Comparison of ENCODE assay signal across 30 cellular contexts in the genomic region with DNA sequence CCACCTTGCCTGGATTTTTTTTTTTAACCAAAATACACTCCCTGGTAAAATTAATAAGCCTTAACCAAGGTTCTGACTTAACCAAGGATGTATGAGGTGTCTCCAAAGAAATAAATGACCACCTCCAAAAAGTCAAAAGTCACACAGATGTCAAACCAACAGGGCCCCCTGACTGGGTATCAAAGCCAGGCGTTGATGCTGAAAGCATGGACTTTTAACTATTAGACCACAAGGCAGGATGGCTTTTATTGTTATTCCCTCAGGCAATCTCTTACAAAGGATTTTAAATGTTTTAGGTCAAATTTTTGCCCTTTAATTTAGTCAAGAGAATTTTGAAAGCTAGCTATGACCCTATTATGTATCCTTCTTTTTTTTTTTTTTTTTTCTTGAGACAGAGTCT.
"Had no signal": no experiment of that assay in that cellular context is flagged by ENCODE, and none has a peak within 500 bp of the region (broad histone marks: within the 10 kb centered on the region; RNA-seq: fewer than 3 reads in every experiment).

No MANE protein-coding gene starts in this region.

- FAIRE-seq: astrocyte, endothelial cell of umbilical vein, pancreas had no signal

- H3K27me3 Mint-ChIP-seq: activated CD4-positive, alpha-beta memory T cell treated with anti-CD3 and anti-CD28 coated beads for 36 hours; naive thymus-derived CD8-positive, alpha-beta T cell; stimulated activated naive CD8-positive, alpha-beta T cell treated with anti-CD3 and anti-CD28 coated beads, Interleukin-15, Interleukin-2, amounts not matched to agents 100 ng/mL and 50 ng/mL, for 24 hours had no signal

- ATAC-seq: activated CD4-positive, CD25-positive, alpha-beta regulatory T cell treated with anti-CD3 and anti-CD28 coated beads, Interleukin-2, amount 50 U/mL, for 24 hours; gastroesophageal sphincter; naive thymus-derived CD8-positive, alpha-beta T cell; psoas muscle had no signal

- H3K27ac Mint-ChIP-seq: activated CD4-positive, alpha-beta memory T cell treated with anti-CD3 and anti-CD28 coated beads for 36 hours; activated naive CD4-positive, alpha-beta T cell treated with anti-CD3 and anti-CD28 coated beads for 36 hours; activated T-helper 1 cell treated with anti-CD3 and anti-CD28 coated beads, Interleukin-12 subunit alpha, Interleukin-12 subunit beta, Interleukin-2, Interleukin-4 antibody, amounts not matched to agents 30 ng/mL and 10 ng/mL and 1 ng/mL, durations not matched to agents 14 hours and 24 hours and 36 hours; mesothelial cell of epicardium; stimulated activated naive CD8-positive, alpha-beta T cell treated with anti-CD3 and anti-CD28 coated beads, Interleukin-15, Interleukin-2, amounts not matched to agents 100 ng/mL and 50 ng/mL, for 24 hours had no signal

- DNase-seq: activated CD4-positive, alpha-beta memory T cell treated with anti-CD3 and anti-CD28 coated beads for 36 hours; activated CD4-positive, alpha-beta T cell treated with anti-CD3 and anti-CD28 coated beads for 48 hours; activated CD8-positive, alpha-beta memory T cell treated with anti-CD3 and anti-CD28 coated beads, Interleukin-2, amount 50 U/mL, for 4 hours; activated effector memory CD4-positive, alpha-beta T cell treated with anti-CD3 and anti-CD28 coated beads, Interleukin-2, amount 50 U/mL, for 16 hours; activated naive CD4-positive, alpha-beta T cell treated with anti-CD3 and anti-CD28 coated beads for 36 hours; activated T-cell treated with anti-CD3 and anti-CD28 coated beads, Interleukin-2, amount 50 U/mL, for 1 hour; amniotic stem cell; brain microvascular endothelial cell; caudate nucleus; mammary epithelial cell; naive thymus-derived CD8-positive, alpha-beta T cell; nucleus accumbens; pancreas; psoas muscle; sigmoid colon; stimulated activated CD4-positive, alpha-beta T cell treated with anti-CD3 and anti-CD28 coated beads, Interleukin-1b, Interleukin-23, amount 100 ng/mL, for 48 hours; substantia nigra; thyroid gland; upper lobe of right lung had no signal

- H3K9me3 Mint-ChIP-seq: activated CD4-positive, alpha-beta memory T cell treated with anti-CD3 and anti-CD28 coated beads for 36 hours; activated naive CD4-positive, alpha-beta T cell treated with anti-CD3 and anti-CD28 coated beads for 36 hours; activated T-helper 1 cell treated with anti-CD3 and anti-CD28 coated beads, Interleukin-12 subunit alpha, Interleukin-12 subunit beta, Interleukin-2, Interleukin-4 antibody, amounts not matched to agents 30 ng/mL and 10 ng/mL and 1 ng/mL, durations not matched to agents 14 hours and 24 hours and 36 hours; mesothelial cell of epicardium; naive thymus-derived CD8-positive, alpha-beta T cell; neural crest cell had no signal

- H3K4me3 ChIP-seq: gastroesophageal sphincter, hepatocyte, pancreas, psoas muscle, sigmoid colon, smooth muscle cell, thyroid gland had no signal

- H3K4me3 Mint-ChIP-seq: activated CD4-positive, alpha-beta memory T cell treated with anti-CD3 and anti-CD28 coated beads for 36 hours; activated naive CD4-positive, alpha-beta T cell treated with anti-CD3 and anti-CD28 coated beads for 36 hours; activated T-helper 1 cell treated with anti-CD3 and anti-CD28 coated beads, Interleukin-12 subunit alpha, Interleukin-12 subunit beta, Interleukin-2, Interleukin-4 antibody, amounts not matched to agents 30 ng/mL and 10 ng/mL and 1 ng/mL, durations not matched to agents 14 hours and 24 hours and 36 hours; mesothelial cell of epicardium; naive thymus-derived CD8-positive, alpha-beta T cell; neural crest cell; stimulated activated naive CD8-positive, alpha-beta T cell treated with anti-CD3 and anti-CD28 coated beads, Interleukin-15, Interleukin-2, amounts not matched to agents 100 ng/mL and 50 ng/mL, for 24 hours had no signal

- H3K27ac ChIP-seq: brain microvascular endothelial cell, gastroesophageal sphincter, hepatocyte, pancreas, psoas muscle, sigmoid colon, thyroid gland, upper lobe of right lung, VCaP had no signal

- H3K36me3 Mint-ChIP-seq: activated CD4-positive, alpha-beta memory T cell treated with anti-CD3 and anti-CD28 coated beads for 36 hours; mesothelial cell of epicardium; naive thymus-derived CD8-positive, alpha-beta T cell had no signal
